Comparison of ENCODE assay signal across 19 cellular contexts in the genomic region with DNA sequence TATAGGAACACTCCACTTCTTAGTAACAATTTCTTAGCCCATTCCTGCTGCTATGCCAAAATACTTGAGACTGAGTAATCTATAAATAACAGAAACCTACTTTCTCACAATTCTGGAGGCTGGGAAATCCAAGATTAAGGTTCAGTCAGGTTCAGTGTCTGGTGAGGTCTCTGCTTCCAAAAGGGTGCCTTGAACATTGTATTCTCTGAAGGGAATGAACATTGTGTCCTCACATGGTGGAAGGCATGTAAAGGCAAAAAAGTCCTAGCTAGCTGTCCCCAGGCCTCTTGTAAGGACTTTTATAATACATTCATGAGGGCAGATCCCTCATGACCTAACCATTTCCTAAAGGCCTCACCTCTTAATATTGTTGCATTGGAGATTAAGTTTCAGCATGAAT. TPM values are rescaled to one million over a fixed set of nuclear protein-coding genes. Genes with fewer than 3 reads are reported as not detected.
DNase-seq lines count a peak whose midpoint lies in the region; ATAC-seq and TF ChIP-seq lines count a peak whose summit lies in the region.
"Had no signal": no experiment of that assay in that cellular context is flagged by ENCODE, and none has a peak within 500 bp of the region (broad histone marks: within the 10 kb centered on the region; RNA-seq: fewer than 3 reads in every experiment).

No MANE protein-coding gene starts in this region.

- intact Hi-C loops in MCF 10A (cut with micrococcal nuclease): loop anchor here (10.0 kb wide), 1 partner anchor 668 kb away; a partner anchor contains a TSS
- intact Hi-C loops in mammary epithelial cell (cut with micrococcal nuclease): no loop called here
- intact Hi-C loops in esophagus squamous epithelium (cut with DNase I): loop anchor here (5.0 kb wide), 1 partner anchor 665 kb away; a partner anchor contains a TSS
- intact Hi-C loops in vagina (cut with DNase I): loop anchor here (10.0 kb wide), 1 partner anchor 388 kb away; no protein-coding TSS in a partner anchor

- H2AFZ ChIP-seq in mammary epithelial cell (ENCODE audit: low read depth, low read length): no peak overlapping the region

- BruUV-seq in MCF 10A (replicated peaks; lab: Mats Ljungman, UMichigan): no TSS peak
- BruUV-seq in mammary epithelial cell (replicated peaks; lab: Mats Ljungman, UMichigan): no TSS peak

- H3K9me3 Mint-ChIP-seq in MCF 10A (ENCODE audit: unreplicated experiment): no peaks in the 10 kb centered on the region
- H3K9me3 Mint-ChIP-seq: effector memory CD8-positive, alpha-beta T cell; naive thymus-derived CD8-positive, alpha-beta T cell; T-helper 2 cell treated with Interferon-gamma antibody and Interleukin-4, amounts not matched to agents 5 μg/mL and 100 μg/mL, for 36 hours had no signal

- in situ Hi-C loops in mammary epithelial cell (cut with MboI; ENCODE audit: low sequenced_read_pairs in 2 of 2): no loop called here

- H3K9ac ChIP-seq in mammary epithelial cell (ENCODE audit: insufficient read depth, low read length): no peak overlapping the region
- H3K9ac ChIP-seq in rectal smooth muscle tissue (ENCODE audit: low read length): no peak overlapping the region
- H3K9ac ChIP-seq: BLaER1 treated with 17β-estradiol and CSF1 and Interleukin-3, amounts not matched to agents 10 nM and 100 nM had no signal

- dilution Hi-C loops in mammary epithelial cell (cut with HindIII; ENCODE audit: low sequenced_read_pairs): loop anchor here (25.0 kb wide), 1 partner anchor 400 kb away; no protein-coding TSS in a partner anchor

- ATAC-seq in GM18505 (IDR thresholded peaks at IDR 0.05; ENCODE audit: unreplicated experiment): no peak
- ATAC-seq: effector memory CD8-positive, alpha-beta T cell; naive thymus-derived CD8-positive, alpha-beta T cell had no signal

- no peaks in the 10 kb centered on the region for H3K27me3 ChIP-seq in mammary epithelial cell (ENCODE audit: insufficient read depth, low read length)
- H3K27me3 ChIP-seq in esophagus squamous epithelium: no peaks in the 10 kb centered on the region
- H3K27me3 ChIP-seq in rectal smooth muscle tissue (ENCODE audit: control insufficient read depth, insufficient read depth, low read length): no peaks in the 10 kb centered on the region
- no peaks in the 10 kb centered on the region for H3K27me3 ChIP-seq in vagina
- H3K27me3 ChIP-seq: BLaER1 treated with 17β-estradiol and CSF1 and Interleukin-3, amounts not matched to agents 10 nM and 100 nM; brain microvascular endothelial cell; MG63 had no signal

- H3K36me3 Mint-ChIP-seq in MCF 10A (ENCODE audit: insufficient read depth, unreplicated experiment): no peaks in the 10 kb centered on the region
- H3K36me3 Mint-ChIP-seq: naive thymus-derived CD8-positive, alpha-beta T cell had no signal

- H3K36me3 ChIP-seq in mammary epithelial cell (ENCODE audit: insufficient read depth, low read length): no peaks in the 10 kb centered on the region
- H3K36me3 ChIP-seq in esophagus squamous epithelium: no peaks in the 10 kb centered on the region
- no peaks in the 10 kb centered on the region for H3K36me3 ChIP-seq in rectal smooth muscle tissue (ENCODE audit: control insufficient read depth, insufficient read depth, low read length)
- H3K36me3 ChIP-seq in vagina: no peaks in the 10 kb centered on the region
- H3K36me3 ChIP-seq: BLaER1 treated with 17β-estradiol and CSF1 and Interleukin-3, amounts not matched to agents 10 nM and 100 nM; brain microvascular endothelial cell; HAP-1; MG63 had no signal

- H4K20me1 ChIP-seq in mammary epithelial cell (ENCODE audit: insufficient read depth, low read length): no peaks in the 10 kb centered on the region
- H4K20me1 ChIP-seq: BLaER1 treated with 17β-estradiol and CSF1 and Interleukin-3, amounts not matched to agents 10 nM and 100 nM had no signal

- H3K9me3 ChIP-seq in mammary epithelial cell (replicated peaks; ENCODE audit: insufficient read depth, low read length): no peaks in the 10 kb centered on the region
- no peaks in the 10 kb centered on the region for H3K9me3 ChIP-seq in esophagus squamous epithelium
- no peaks in the 10 kb centered on the region for H3K9me3 ChIP-seq in vagina
- H3K9me3 ChIP-seq: BLaER1 treated with 17β-estradiol and CSF1 and Interleukin-3, amounts not matched to agents 10 nM and 100 nM; HAP-1; MG63 had no signal

- H3K4me3 ChIP-seq in mammary epithelial cell (replicated peaks in 1 of 3; ENCODE audit: insufficient read depth in 1 of 3, low read depth in 2 of 3, low read length in 3 of 3) (no peak overlapping the region), esophagus squamous epithelium (no peak overlapping the region), rectal smooth muscle tissue (ENCODE audit: low read length) (no peak overlapping the region), vagina (no peak overlapping the region)
- H3K4me3 ChIP-seq: BLaER1 treated with 17β-estradiol and CSF1 and Interleukin-3, amounts not matched to agents 10 nM and 100 nM; HAP-1; MG63 had no signal

- H3K4me1 ChIP-seq in mammary epithelial cell (ENCODE audit: insufficient read depth, low read length): peaks cover 15% of the 10 kb centered on the region
- H3K4me1 ChIP-seq in esophagus squamous epithelium: peaks cover 0 to 17% (median 10%) of the 10 kb centered on the region in 3 donors
- peaks cover 12% of the 10 kb centered on the region for H3K4me1 ChIP-seq in rectal smooth muscle tissue (ENCODE audit: control insufficient read depth, insufficient read depth, low read length)
- H3K4me1 ChIP-seq in vagina: peaks cover 14% of the 10 kb centered on the region
- H3K4me1 ChIP-seq: BLaER1 treated with 17β-estradiol and CSF1 and Interleukin-3, amounts not matched to agents 10 nM and 100 nM; HAP-1 had no signal

- POLR2A ChIA-PET in MCF 10A (lab: Yijun Ruan, JAX): interaction anchor here (0.7 to 4.2 kb wide), 6 partner anchors 63 to 399 kb away, joined by 3 to 39 read pairs (median 16); a partner anchor contains a TSS

- no peak overlapping the region for H3K27ac ChIP-seq in mammary epithelial cell (ENCODE audit: insufficient read depth, low read depth, low read length)
- H3K27ac ChIP-seq in esophagus squamous epithelium: peak overlapping the region in 3 of 4 donors; percentile 51 to 77 (median 53)
- peak overlapping the region; percentile 64 for H3K27ac ChIP-seq in rectal smooth muscle tissue (ENCODE audit: low read depth, low read length)
- peak overlapping the region; percentile 55 for H3K27ac ChIP-seq in vagina
- H3K27ac ChIP-seq: BLaER1 treated with 17β-estradiol and CSF1 and Interleukin-3, amounts not matched to agents 10 nM and 100 nM; brain microvascular endothelial cell had no signal

- H3K79me2 ChIP-seq in mammary epithelial cell (ENCODE audit: insufficient read depth, low read length): no peaks in the 10 kb centered on the region

- DNase-seq in MCF 10A (ENCODE audit: unreplicated experiment) (no peak), mammary epithelial cell (no peak), esophagus squamous epithelium (lab: John Stamatoyannopoulos, UW) (no peak), vagina (ENCODE audit: extremely low spot score in 2 of 2) (no peak), NCI-H1092 treated with DMSO at 0.1 percent for 48 hours (lab: John Stamatoyannopoulos, UW) (no peak), GM10266 (ENCODE audit: extremely low spot score) (no peak)
- DNase-seq: activated CD4-positive, CD25-positive, alpha-beta regulatory T cell treated with anti-CD3 and anti-CD28 coated beads, Interleukin-2, amount 50 U/mL, for 72 hours; brain microvascular endothelial cell; effector memory CD8-positive, alpha-beta T cell; MG63; naive thymus-derived CD8-positive, alpha-beta T cell; NCI-H187 treated with DMSO at 0.1 percent for 48 hours; retina; substantia nigra had no signal

- no peak overlapping the region for H3K4me2 ChIP-seq in mammary epithelial cell (ENCODE audit: insufficient read depth, low read depth, low read length)
- H3K4me2 ChIP-seq: BLaER1 treated with 17β-estradiol and CSF1 and Interleukin-3, amounts not matched to agents 10 nM and 100 nM had no signal

- H3K27ac Mint-ChIP-seq in MCF 10A (ENCODE audit: low read depth, unreplicated experiment): peak overlapping the region; percentile 84
- H3K27ac Mint-ChIP-seq: effector memory CD8-positive, alpha-beta T cell; T-helper 2 cell treated with Interferon-gamma antibody and Interleukin-4, amounts not matched to agents 5 μg/mL and 100 μg/mL, for 36 hours had no signal

- no peak for TF ChIP-seq CTCF in MCF 10A (IDR thresholded peaks at IDR 0.05; ENCODE audit: unreplicated experiment)
- TF ChIP-seq CTCF in mammary epithelial cell (conservative IDR thresholded peaks at IDR 0.05 in 1 of 2, IDR thresholded peaks at IDR 0.05 in 1 of 2; ENCODE audit: extremely low read depth in 1 of 2, insufficient read depth in 1 of 2, low read depth in 1 of 2, low read length in 2 of 2): no peak
- TF ChIP-seq CTCF in esophagus squamous epithelium (IDR thresholded peaks at IDR 0.05): no peak
- no peak for TF ChIP-seq CTCF in vagina (IDR thresholded peaks at IDR 0.05)
- no peak for TF ChIP-seq CTCF in GM10266 (IDR thresholded peaks at IDR 0.05; ENCODE audit: control insufficient read depth, insufficient read depth, low read depth, missing control alignments)

- H3K4me3 Mint-ChIP-seq in MCF 10A (ENCODE audit: unreplicated experiment): peak overlapping the region; percentile 7
- H3K4me3 Mint-ChIP-seq: effector memory CD8-positive, alpha-beta T cell; naive thymus-derived CD8-positive, alpha-beta T cell; T-helper 2 cell treated with Interferon-gamma antibody and Interleukin-4, amounts not matched to agents 5 μg/mL and 100 μg/mL, for 36 hours had no signal

- CTCF ChIA-PET in MCF 10A (lab: Yijun Ruan, JAX): interaction anchor here (0.6 to 4.5 kb wide), 7 partner anchors 11 to 581 kb away, joined by 3 to 48 read pairs (median 5); no protein-coding TSS in a partner anchor
- CTCF ChIA-PET in mammary epithelial cell (lab: Charles Lee; ENCODE audit: low non-redundant PET): no interaction called here

- H3K27me3 Mint-ChIP-seq in MCF 10A (ENCODE audit: insufficient read depth, unreplicated experiment): no peaks in the 10 kb centered on the region
- H3K27me3 Mint-ChIP-seq: effector memory CD8-positive, alpha-beta T cell; naive thymus-derived CD8-positive, alpha-beta T cell had no signal

- TF ChIP-seq POLR2A in esophagus squamous epithelium (IDR thresholded peaks at IDR 0.05) (no peak), vagina (IDR thresholded peaks at IDR 0.05) (no peak), GM18505 (IDR thresholded peaks at IDR 0.05; ENCODE audit: borderline replicate concordance, extremely low read depth, insufficient read depth, insufficient read length) (no peak)

- peaks cover 26% of the 10 kb centered on the region for H3K4me1 Mint-ChIP-seq in MCF 10A (ENCODE audit: insufficient read depth, unreplicated experiment)

RNA-seq across cellular contexts. Expression of a gene that starts 6.9 kb away (rescaled TPM):
- total RNA-seq in MCF 10A (2022): 0.77 and 0.86 TPM in 2 replicates
- under 1 TPM in 1 of 2 donors, not detected in 1; 0.17 TPM for total RNA-seq in mammary epithelial cell
- polyA plus RNA-seq in mammary epithelial cell: 0.08 TPM
- not detected for polyA minus RNA-seq in mammary epithelial cell
- under 1 TPM in 2 of 4 donors, not detected in 2; 0.49 to 0.76 TPM for total RNA-seq in esophagus squamous epithelium
- not detected for total RNA-seq in vagina
